ENCODE assay signal across 23 cellular contexts in the genomic region with DNA sequence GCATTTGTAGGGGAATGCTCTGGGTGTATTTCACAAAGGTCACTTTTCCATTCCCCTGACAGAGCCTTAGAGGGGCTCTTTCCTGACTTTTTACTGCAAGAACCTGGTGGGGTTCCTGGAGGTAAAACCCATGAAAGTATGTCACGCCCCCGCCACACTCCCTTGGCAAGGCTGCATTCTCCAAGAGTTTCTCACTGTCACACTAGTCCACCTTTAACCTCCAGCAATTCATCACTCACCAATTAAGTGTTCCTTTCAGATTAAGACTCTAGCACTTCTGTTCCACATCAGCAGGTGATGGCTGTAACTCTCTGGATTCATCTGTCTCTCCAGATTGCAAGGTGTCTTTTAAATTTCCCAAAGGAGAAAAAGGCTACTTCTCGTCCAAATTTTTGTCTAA. TPM values are rescaled to one million over a fixed set of nuclear protein-coding genes. Genes with fewer than 3 reads are reported as not detected.
"Had no signal": no experiment of that assay in that cellular context is flagged by ENCODE, and none has a peak within 500 bp of the region (broad histone marks: within the 10 kb centered on the region; RNA-seq: fewer than 3 reads in every experiment).

No MANE protein-coding gene starts in this region.

- H3K27me3 ChIP-seq: ascending aorta, body of pancreas had no signal

- ATAC-seq: activated CD8-positive, alpha-beta memory T cell treated with anti-CD3 and anti-CD28 coated beads, Interleukin-2, amount 10 ng/mL, durations not matched to agents 7 days and 5 days; body of pancreas; PC-3; WTC11 had no signal

- H3K9me3 ChIP-seq: ascending aorta had no signal

- H3K36me3 ChIP-seq: ascending aorta had no signal

- FAIRE-seq: bronchial epithelial cell had no signal

- DNase-seq: activated CD4-positive, alpha-beta T cell treated with anti-CD3 and anti-CD28 coated beads for 48 hours; activated CD4-positive, alpha-beta T cell treated with anti-CD3 and anti-CD28 coated beads, Interleukin-2, amount 50 U/mL, for 48 hours; activated CD4-positive, CD25-positive, alpha-beta regulatory T cell treated with anti-CD3 and anti-CD28 coated beads, Interleukin-2, amount 50 U/mL, for 72 hours; activated CD8-positive, alpha-beta memory T cell treated with anti-CD3 and anti-CD28 coated beads, Interleukin-2, amount 10 ng/mL, durations not matched to agents 7 days and 5 days; activated effector memory CD4-positive, alpha-beta T cell treated with Interleukin-2 at 50 U/mL for 16 hours; activated naive CD4-positive, alpha-beta T cell; activated T-cell treated with anti-CD3 and anti-CD28 coated beads, Interleukin-2, amount 50 U/mL, for 24 hours; amniotic stem cell; body of pancreas; central memory CD4-positive, alpha-beta T cell; NCI-H1694; NCI-H2029; NCI-H2107; NCI-H2171 treated with DMSO at 0.1 percent for 48 hours; NCI-H345; NCI-H510A; NCI-H526 treated with DMSO at 0.1 percent for 48 hours; PC-3; SHP77 treated with DMSO at 0.1 percent for 48 hours had no signal

- H3K4me1 ChIP-seq: ascending aorta, body of pancreas had no signal

- H3K27ac ChIP-seq: ascending aorta, body of pancreas had no signal

- H3K4me3 ChIP-seq: ascending aorta, body of pancreas had no signal

RNA-seq across cellular contexts. Expression of a gene that starts 32.7 kb away (rescaled TPM):
- total RNA-seq: activated CD8-positive, alpha-beta memory T cell treated with anti-CD3 and anti-CD28 coated beads, Interleukin-2, amount 10 ng/mL, durations not matched to agents 7 days and 5 days; activated T-helper 1 cell treated with anti-CD3 and anti-CD28 coated beads, Interleukin-12 subunit alpha, Interleukin-12 subunit beta, Interleukin-2, Interleukin-4 antibody, amounts not matched to agents 30 ng/mL and 10 ng/mL and 1 ng/mL, durations not matched to agents 14 hours and 24 hours and 36 hours; ascending aorta; body of pancreas; bronchial epithelial cell; PC-3 had no signal
